21 cellular contexts compared by ENCODE assay signal in genomic region chr2:120531365-120531764, GRCh38.
"Had no signal": no experiment of that assay in that cellular context is flagged by ENCODE, and none has a peak within 500 bp of the region (broad histone marks: within the 10 kb centered on the region; RNA-seq: fewer than 3 reads in every experiment).

No MANE protein-coding gene starts in this region.

- H3K36me3 ChIP-seq: brain microvascular endothelial cell, colonic mucosa, suprapubic skin, transverse colon, uterus had no signal

- H3K9me3 ChIP-seq: colonic mucosa, suprapubic skin, transverse colon, uterus had no signal

- H3K27ac ChIP-seq: brain microvascular endothelial cell, colonic mucosa, epithelial cell of prostate, hepatocyte, suprapubic skin, transverse colon, uterus had no signal

- H2AFZ ChIP-seq: hepatocyte had no signal

- H3K79me2 ChIP-seq: hepatocyte had no signal

- H3K4me1 ChIP-seq: colonic mucosa, transverse colon, uterus had no signal

- DNase-seq: activated CD4-positive, alpha-beta T cell treated with anti-CD3 and anti-CD28 coated beads, Interleukin-2, amount 10 ng/mL, durations not matched to agents 24 days and 14 days; activated CD4-positive, CD25-positive, alpha-beta regulatory T cell; activated CD8-positive, alpha-beta T cell treated with anti-CD3 and anti-CD28 coated beads, Interleukin-2, amount 10 ng/mL, durations not matched to agents 7 days and 5 days; activated naive CD4-positive, alpha-beta T cell treated with anti-CD3 and anti-CD28 coated beads for 36 hours; activated T-cell treated with anti-CD3 and anti-CD28 coated beads, Interleukin-2, amount 50 U/mL, for 4 hours; brain microvascular endothelial cell; central memory CD4-positive, alpha-beta T cell; colonic mucosa; endodermal cell; islet precursor cell; left colon; midbrain; nucleus accumbens; stimulated activated CD4-positive, alpha-beta T cell treated with anti-CD3 and anti-CD28 coated beads, Interleukin-2, amount 100 ng/mL, for 24 hours; stimulated activated naive CD8-positive, alpha-beta T cell treated with anti-CD3 and anti-CD28 coated beads, Interleukin-15, amount 100 ng/mL, for 72 hours; T-cell; transverse colon; uterus had no signal

- H3K4me3 ChIP-seq: colonic mucosa, hepatocyte, suprapubic skin, transverse colon, uterus had no signal

- H3K4me2 ChIP-seq: hepatocyte had no signal

- ATAC-seq: activated CD8-positive, alpha-beta T cell treated with anti-CD3 and anti-CD28 coated beads, Interleukin-2, amount 10 ng/mL, durations not matched to agents 7 days and 5 days; activated T-cell treated with anti-CD3 and anti-CD28 coated beads, Interleukin-2, amount 50 U/mL, for 4 hours; left colon; stimulated activated naive CD8-positive, alpha-beta T cell treated with anti-CD3 and anti-CD28 coated beads, Interleukin-15, amount 100 ng/mL, for 72 hours; T-cell had no signal

- H3K27me3 ChIP-seq: colonic mucosa, hepatocyte, suprapubic skin, transverse colon, uterus had no signal
